Comparison of ENCODE assay signal across 29 cellular contexts in genomic region chr16:10999313-10999712, GRCh38.
"Had no signal": no experiment of that assay in that cellular context is flagged by ENCODE, and none has a peak within 500 bp of the region (broad histone marks: within the 10 kb centered on the region; RNA-seq: fewer than 3 reads in every experiment).

No MANE protein-coding gene starts in this region.

- H3K4me1 Mint-ChIP-seq: nephron had no signal

- H3K27ac ChIP-seq: neural progenitor cell, ovary, parathyroid adenoma, psoas muscle, skin epidermis, spleen, stomach, thoracic aorta, thyroid gland, tibial nerve, upper lobe of left lung, vagina had no signal

- H3K4me3 Mint-ChIP-seq: naive B cell; natural killer cell; nephron; neural progenitor cell; stimulated activated naive B cell treated with anti-CD40 and anti-IgM and Interleukin-4, amounts not matched to agents 10 μg/mL and 1 μg/mL and 100 μg/mL, for 72 hours; stimulated activated naive CD8-positive, alpha-beta T cell treated with anti-CD3 and anti-CD28 coated beads, Interleukin-15, Interleukin-2, amounts not matched to agents 100 ng/mL and 50 ng/mL, for 24 hours had no signal

- H3K9me3 ChIP-seq: ovary, psoas muscle, spleen, stomach, thoracic aorta, thyroid gland, tibial nerve, upper lobe of left lung, vagina had no signal

- H3K36me3 ChIP-seq: neural progenitor cell, ovary had no signal

- H3K4me3 ChIP-seq: neural progenitor cell, ovary, psoas muscle, skin epidermis, smooth muscle cell, spleen, stomach, thoracic aorta, thyroid gland, tibial nerve, upper lobe of left lung, vagina had no signal

- H3K4me1 ChIP-seq: neural progenitor cell, parathyroid adenoma, spleen, stomach, tibial nerve, upper lobe of left lung had no signal

- DNase-seq: naive B cell; natural killer cell; occipital lobe; ovary; psoas muscle; right cardiac atrium; spleen; stimulated activated CD4-positive, alpha-beta T cell treated with anti-CD3 and anti-CD28 coated beads, Interleukin-12 subunit alpha, Interleukin-12 subunit beta, amount 100 ng/mL, for 4 hours; stimulated activated CD4-positive, alpha-beta T cell treated with anti-CD3 and anti-CD28 coated beads, Interleukin-1b, Interleukin-23, amount 100 ng/mL, for 48 hours; stimulated activated CD4-positive, alpha-beta T cell treated with anti-CD3 and anti-CD28 coated beads, Interleukin-4, amount 100 ng/mL, for 1 hour; stimulated activated CD4-positive, alpha-beta T cell treated with anti-CD3 and anti-CD28 coated beads, Interleukin-4, amount 100 ng/mL, for 4 hours; stimulated activated CD8-positive, alpha-beta memory T cell treated with anti-CD3 and anti-CD28 coated beads, Interleukin-4, amount 100 ng/mL, for 48 hours; stimulated activated naive B cell treated with anti-CD40 and anti-IgM and Interleukin-4, amounts not matched to agents 10 μg/mL and 1 μg/mL and 100 μg/mL, for 72 hours; stimulated activated naive CD4-positive, alpha-beta T cell treated with Interleukin-2 at 50 U/mL for 16 hours; stomach; thyroid gland; trophoblast cell; upper lobe of left lung had no signal

- H3K9me3 Mint-ChIP-seq: naive B cell; natural killer cell; nephron; neural progenitor cell; stimulated activated naive CD8-positive, alpha-beta T cell treated with anti-CD3 and anti-CD28 coated beads, Interleukin-15, Interleukin-2, amounts not matched to agents 100 ng/mL and 50 ng/mL, for 24 hours had no signal

- H3K27me3 Mint-ChIP-seq: naive B cell; progenitor cell of endocrine pancreas; stimulated activated naive B cell treated with anti-CD40 and anti-IgM and Interleukin-4, amounts not matched to agents 10 μg/mL and 1 μg/mL and 100 μg/mL, for 72 hours; stimulated activated naive CD8-positive, alpha-beta T cell treated with anti-CD3 and anti-CD28 coated beads, Interleukin-15, Interleukin-2, amounts not matched to agents 100 ng/mL and 50 ng/mL, for 24 hours had no signal

- H3K36me3 Mint-ChIP-seq: natural killer cell had no signal

- ATAC-seq: natural killer cell, psoas muscle, right cardiac atrium, sciatic nerve had no signal

- H3K27ac Mint-ChIP-seq: natural killer cell; nephron; neural progenitor cell; progenitor cell of endocrine pancreas; stimulated activated naive CD8-positive, alpha-beta T cell treated with anti-CD3 and anti-CD28 coated beads, Interleukin-15, Interleukin-2, amounts not matched to agents 100 ng/mL and 50 ng/mL, for 24 hours had no signal
